Comparison of ENCODE assay signal across 8 cellular contexts in the genomic region with DNA sequence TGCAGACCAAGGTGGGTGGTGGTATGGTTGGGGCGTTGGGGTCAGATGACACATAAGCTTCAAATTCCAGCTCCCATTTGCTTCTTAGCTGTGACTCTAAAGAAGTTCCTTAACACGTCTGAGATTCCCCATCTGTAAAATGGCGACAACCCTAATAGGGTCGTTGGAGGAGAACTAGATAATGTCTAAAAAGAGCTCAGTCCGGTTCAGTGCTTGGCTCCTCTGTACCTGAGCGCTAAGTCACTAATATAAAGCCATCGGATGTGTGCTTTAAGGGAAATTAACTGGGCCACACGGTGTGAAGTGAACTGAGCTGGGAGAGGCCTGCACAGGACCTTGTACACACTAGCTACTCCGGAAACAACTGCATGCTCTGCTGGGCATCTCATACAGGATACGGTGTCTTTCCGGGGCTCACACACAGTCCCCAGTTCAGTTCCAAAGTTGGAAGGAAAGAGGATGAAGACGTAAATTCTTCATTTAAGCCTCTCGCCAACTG. TPM values are rescaled to one million over a fixed set of nuclear protein-coding genes. Genes with fewer than 3 reads are reported as not detected.
DNase-seq lines count a peak whose midpoint lies in the region; ATAC-seq, FAIRE-seq and TF ChIP-seq lines count a peak whose summit lies in the region.

No MANE protein-coding gene starts in this region.

- peak; percentile 20 for ATAC-seq in GM19043 (IDR thresholded peaks at IDR 0.05; ENCODE audit: low read depth, unreplicated experiment)
- ATAC-seq in HG03045 (IDR thresholded peaks at IDR 0.05; ENCODE audit: unreplicated experiment) = peak; percentile 7
- ATAC-seq in WTC11 = peak; percentile 4

- FAIRE-seq in keratinocyte (lab: Jason Lieb, UNC) = no peak

- no peaks in the 10 kb centered on the region for H4K20me1 ChIP-seq in keratinocyte (ENCODE audit: control insufficient read depth, extremely low read depth, insufficient read depth, low read length)

- peak overlapping the region in 2 of 3 experiments; percentile 72 to 82 for H3K4me3 ChIP-seq in keratinocyte (ENCODE audit: control insufficient read depth in 2 of 3, extremely low read depth in 1 of 3, insufficient read depth in 2 of 3, low read depth in 1 of 3, low read length in 3 of 3)
- no peak overlapping the region for H3K4me3 ChIP-seq in BE2C (ENCODE audit: low read depth, low read length)

- no peak for DNase-seq in WTC11 (ENCODE audit: low spot score)
- no peak for DNase-seq in keratinocyte (ENCODE audit: low read depth, low spot score)
- no peak for DNase-seq in inferior parietal cortex (ENCODE audit: extremely low spot score)
- no peak for DNase-seq in medulla oblongata (ENCODE audit: extremely low spot score)
- no peak for DNase-seq in BE2C

- TF ChIP-seq CTCF in WTC11 (IDR thresholded peaks at IDR 0.05) (no peak), keratinocyte (optimal IDR thresholded peaks at IDR 0.05 in 1 of 3, IDR thresholded peaks at IDR 0.05 in 1 of 3, conservative IDR thresholded peaks at IDR 0.05 in 1 of 3; ENCODE audit: extremely low read depth in 1 of 3, insufficient read depth in 2 of 3, low read length in 3 of 3) (no peak), BE2C (IDR thresholded peaks at IDR 0.05; ENCODE audit: low read depth, low read length) (no peak)

- peaks cover 38% of the 10 kb centered on the region for H3K27me3 Mint-ChIP-seq in WTC11 (ENCODE audit: low read depth)

- peaks cover 14% of the 10 kb centered on the region for H3K9me3 Mint-ChIP-seq in WTC11

- H3K4me1 Mint-ChIP-seq in WTC11 = peaks cover 10% of the 10 kb centered on the region

- no peak overlapping the region for H3K27ac Mint-ChIP-seq in WTC11

- H3K27me3 ChIP-seq in keratinocyte (ENCODE audit: control insufficient read depth, extremely low read depth, insufficient read depth, low read length) (no peaks in the 10 kb centered on the region), BE2C (no peaks in the 10 kb centered on the region)

- H3K36me3 ChIP-seq in keratinocyte (ENCODE audit: control insufficient read depth in 2 of 2, extremely low read depth in 1 of 2, insufficient read depth in 2 of 2, low read length in 2 of 2) (peaks cover 10 to 11% of the 10 kb centered on the region in 2 experiments), BE2C (no peaks in the 10 kb centered on the region)

- H3K4me2 ChIP-seq in keratinocyte (ENCODE audit: control insufficient read depth, extremely low read depth, insufficient read depth, low read depth, low read length) = peak overlapping the region; percentile 57

- H3K9me1 ChIP-seq in keratinocyte (ENCODE audit: control insufficient read depth, extremely low read depth, insufficient read depth, low read length) = no peaks in the 10 kb centered on the region

- peaks cover 39% of the 10 kb centered on the region for H3K79me2 ChIP-seq in keratinocyte (ENCODE audit: control insufficient read depth, insufficient read depth, low read length)

- H3K9me3 ChIP-seq in keratinocyte (ENCODE audit: control insufficient read depth, low read depth, low read length) = no peaks in the 10 kb centered on the region
- H3K9me3 ChIP-seq in BE2C = no peaks in the 10 kb centered on the region

- dilution Hi-C loops in keratinocyte (cut with MboI; ENCODE audit: extremely low pct_ligation_motif_present, low sequenced_read_pairs) = no loop called here

- peaks cover 32% of the 10 kb centered on the region for H3K36me3 Mint-ChIP-seq in WTC11

- H3K27ac ChIP-seq in keratinocyte (ENCODE audit: control insufficient read depth, insufficient read depth, low read length) = peak overlapping the region; percentile 73
- H3K27ac ChIP-seq in temporal lobe (ENCODE audit: low read depth, low read length) = peak overlapping the region; percentile 51

- H3K4me1 ChIP-seq in keratinocyte (ENCODE audit: control insufficient read depth, extremely low read depth, insufficient read depth, low read length) (peaks cover 10% of the 10 kb centered on the region), BE2C (0 out of 2 replicates have a peak, but pooled peaks cover 3% of the 10 kb centered on the region)

- CTCF ChIA-PET in WTC11 (lab: Charles Lee) = interaction anchor here (0.8 to 4.8 kb wide), 14 partner anchors 8 to 96 kb away, joined by 3 to 36 read pairs (median 4); a partner anchor contains a TSS

- peak overlapping the region; percentile 91 for H3K9ac ChIP-seq in keratinocyte (ENCODE audit: control insufficient read depth, extremely low read depth, insufficient read depth, low read length)

- POLR2A ChIA-PET in WTC11 (lab: Charles Lee) = interaction anchor here (0.8 to 1.5 kb wide), 6 partner anchors 22 to 335 kb away, joined by 3 to 17 read pairs (median 4); a partner anchor contains a TSS

- H3K4me3 Mint-ChIP-seq in WTC11 = peak overlapping the region; percentile 87

- H2AFZ ChIP-seq in keratinocyte (ENCODE audit: control insufficient read depth, low read length) = peak overlapping the region; percentile 80

TF ChIP-seq in WTC11, 78 proteins besides CTCF, POLR2A, EP300 and RAD21:
- TF ChIP-seq ELF4 (CRISPR knock-in tag; IDR thresholded peaks at IDR 0.05; ENCODE audit: low read depth) (no peak), TP53 (CRISPR knock-in tag; IDR thresholded peaks at IDR 0.05) (no peak), TEAD1 (CRISPR knock-in tag; IDR thresholded peaks at IDR 0.05) (no peak), PRRX2 (CRISPR knock-in tag; IDR thresholded peaks at IDR 0.05) (no peak), ETV6 (CRISPR knock-in tag; IDR thresholded peaks at IDR 0.05) (no peak), ZNF263 (CRISPR knock-in tag; IDR thresholded peaks at IDR 0.05; ENCODE audit: low read depth) (no peak), NR3C1 (CRISPR knock-in tag; conservative IDR thresholded peaks at IDR 0.05; ENCODE audit: low read depth) (no peak), RELA (CRISPR knock-in tag; IDR thresholded peaks at IDR 0.05; ENCODE audit: borderline replicate concordance) (no peak), ZNF671 (CRISPR knock-in tag; IDR thresholded peaks at IDR 0.05) (no peak), HMGA2 (CRISPR knock-in tag; IDR thresholded peaks at IDR 0.05) (no peak), SOX15 (CRISPR knock-in tag; IDR thresholded peaks at IDR 0.05) (no peak), FOXK1 (CRISPR knock-in tag; IDR thresholded peaks at IDR 0.05) (no peak), MYBL2 (CRISPR knock-in tag; IDR thresholded peaks at IDR 0.05) (no peak), NFATC4 (CRISPR knock-in tag; IDR thresholded peaks at IDR 0.05) (no peak)
- TF ChIP-seq, protein P1, sequence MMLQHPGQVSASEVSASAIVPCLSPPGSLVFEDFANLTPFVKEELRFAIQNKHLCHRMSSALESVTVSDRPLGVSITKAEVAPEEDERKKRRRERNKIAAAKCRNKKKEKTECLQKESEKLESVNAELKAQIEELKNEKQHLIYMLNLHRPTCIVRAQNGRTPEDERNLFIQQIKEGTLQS (CRISPR knock-in tag; conservative IDR thresholded peaks at IDR 0.05) = no peak

RNA-seq across cellular contexts. Expression of a gene that starts 0.5 kb away (rescaled TPM):
- total RNA-seq in WTC11 (2021) (23.2 to 26.9 TPM (median 26.0 TPM) in 3 replicates), temporal lobe (41.1 TPM)
- polyA plus RNA-seq in keratinocyte = 14.2 to 23.2 TPM (median 14.3 TPM) in 3 replicates
- 10.1 TPM for polyA plus RNA-seq in keratinocyte (2011; ENCODE audit: low read depth)
- 5.8 and 6.5 TPM in 2 replicates for polyA plus RNA-seq in keratinocyte (2011; cell fraction: cytosol; rRNA removed)
- 66.2 and 75.9 TPM in 2 replicates for polyA plus RNA-seq in keratinocyte (2011; cell fraction: nucleus; rRNA removed)
- polyA plus RNA-seq in keratinocyte (2012; ENCODE audit: low replicate concordance) = 10.9 and 15.3 TPM in 2 replicates
- 12.6 to 19.6 TPM (median 18.3 TPM) in 3 replicates for polyA minus RNA-seq in keratinocyte
- polyA minus RNA-seq in keratinocyte (2011; cell fraction: cytosol; rRNA and poly(A)+ RNA removed) = 10.9 TPM
- polyA minus RNA-seq in keratinocyte (2011; cell fraction: nucleus; rRNA and poly(A)+ RNA removed) = 28.7 and 34.0 TPM in 2 replicates
- 42.3 TPM for polyA plus RNA-seq in BE2C (2012; ENCODE audit: insufficient read depth, insufficient read length, low read depth)

RNA-seq across cellular contexts. Expression of a gene that starts 22.9 kb away (rescaled TPM):
- total RNA-seq in WTC11 (2021) (36.8 to 37.7 TPM (median 36.9 TPM) in 3 replicates), temporal lobe (3.0 TPM)
- 24.0 to 85.1 TPM (median 39.7 TPM) in 3 replicates for polyA plus RNA-seq in keratinocyte
- polyA plus RNA-seq in keratinocyte (2011; ENCODE audit: low read depth) = 3.6 TPM
- polyA plus RNA-seq in keratinocyte (2011; cell fraction: cytosol; rRNA removed) = 54.3 and 80.9 TPM in 2 replicates
- polyA plus RNA-seq in keratinocyte (2011; cell fraction: nucleus; rRNA removed) = 88.1 and 97.3 TPM in 2 replicates
- 16.9 and 47.1 TPM in 2 replicates for polyA plus RNA-seq in keratinocyte (2012; ENCODE audit: low replicate concordance)
- 26.4 to 53.8 TPM (median 34.8 TPM) in 3 replicates for polyA minus RNA-seq in keratinocyte
- 62.7 TPM for polyA minus RNA-seq in keratinocyte (2011; cell fraction: cytosol; rRNA and poly(A)+ RNA removed)
- polyA minus RNA-seq in keratinocyte (2011; cell fraction: nucleus; rRNA and poly(A)+ RNA removed) = 26.9 and 36.7 TPM in 2 replicates
- polyA plus RNA-seq in BE2C (2012; ENCODE audit: insufficient read depth, insufficient read length, low read depth) = 37.4 TPM

RNA-seq across cellular contexts. Expression of a gene that starts 35.3 kb away (rescaled TPM):
- total RNA-seq in WTC11 (2021) (2.4 to 3.5 TPM (median 3.1 TPM) in 3 replicates), temporal lobe (1.2 TPM)
- not detected in 3 replicates for polyA plus RNA-seq in keratinocyte
- polyA plus RNA-seq in keratinocyte (2011; ENCODE audit: low read depth) = not detected
- not detected in 2 replicates for polyA plus RNA-seq in keratinocyte (2011; cell fraction: cytosol; rRNA removed)
- polyA plus RNA-seq in keratinocyte (2011; cell fraction: nucleus; rRNA removed) = not detected in 2 replicates
- polyA plus RNA-seq in keratinocyte (2012; ENCODE audit: low replicate concordance) = 0.11 TPM in 1 of 2 replicates, not detected in the other
- polyA minus RNA-seq in keratinocyte = not detected in 3 replicates
- polyA minus RNA-seq in keratinocyte (2011; cell fraction: cytosol; rRNA and poly(A)+ RNA removed) = not detected
- polyA minus RNA-seq in keratinocyte (2011; cell fraction: nucleus; rRNA and poly(A)+ RNA removed) = not detected in 2 replicates
- not detected for polyA plus RNA-seq in BE2C (2012; ENCODE audit: insufficient read depth, insufficient read length, low read depth)

RNA-seq across cellular contexts. Expression of a gene that starts 49.4 kb away (rescaled TPM):
- total RNA-seq in WTC11 (2021) = 8.1 to 9.8 TPM (median 9.0 TPM) in 3 replicates
- polyA plus RNA-seq in keratinocyte = 22.3 to 83.2 TPM (median 48.8 TPM) in 3 replicates
- polyA plus RNA-seq in keratinocyte (2011; ENCODE audit: low read depth) = 35.6 TPM
- polyA plus RNA-seq in keratinocyte (2011; cell fraction: cytosol; rRNA removed) = 46.4 and 55.3 TPM in 2 replicates
- polyA plus RNA-seq in keratinocyte (2011; cell fraction: nucleus; rRNA removed) = 55.8 and 77.0 TPM in 2 replicates
- 28.2 and 159 TPM in 2 replicates for polyA plus RNA-seq in keratinocyte (2012; ENCODE audit: low replicate concordance)
- polyA minus RNA-seq in keratinocyte = 26.9 to 46.4 TPM (median 32.3 TPM) in 3 replicates
- polyA minus RNA-seq in keratinocyte (2011; cell fraction: cytosol; rRNA and poly(A)+ RNA removed) = 62.0 TPM
- 53.1 and 56.0 TPM in 2 replicates for polyA minus RNA-seq in keratinocyte (2011; cell fraction: nucleus; rRNA and poly(A)+ RNA removed)
- 2.2 TPM for total RNA-seq in temporal lobe
- polyA plus RNA-seq in BE2C (2012; ENCODE audit: insufficient read depth, insufficient read length, low read depth) = 10.0 TPM
